ENCODE assay signal across 13 cellular contexts in genomic region chr10:865257-865656, GRCh38.
DNase-seq lines count a peak whose midpoint lies in the region; ATAC-seq and TF ChIP-seq lines count a peak whose summit lies in the region.
"Had no signal": no experiment of that assay in that cellular context is flagged by ENCODE, and none has a peak within 500 bp of the region (broad histone marks: within the 10 kb centered on the region; RNA-seq: fewer than 3 reads in every experiment).

No MANE protein-coding gene starts in this region.

- in situ Hi-C loops in SK-MEL-5 (cut with HindIII; ENCODE audit: low pct_unique_long_range_greater_than_20kb, low sequenced_read_pairs): no loop called here

- DNase-seq in SK-MEL-5 (ENCODE audit: low read depth, low spot score): peak; percentile 63
- peak; percentile 15 for DNase-seq in iPS DF 19.7 (ENCODE audit: low read depth, low spot score)
- no peak for DNase-seq in DMS 273 treated with DMSO at 0.1 percent for 48 hours (lab: John Stamatoyannopoulos, UW)
- DNase-seq in stimulated activated CD4-positive, alpha-beta T cell treated with anti-CD3 and anti-CD28 coated beads, Interleukin-4, amount 100 ng/mL, for 24 hours: no peak
- no peak for DNase-seq in NCI-H345 (lab: John Stamatoyannopoulos, UW)
- DNase-seq: activated CD4-positive, alpha-beta T cell treated with anti-CD3 and anti-CD28 coated beads, Interleukin-2, amount 10 ng/mL, durations not matched to agents 24 days and 14 days; Kasumi-1; NCI-H1436 treated with DMSO at 0.1 percent for 48 hours; SHP77 treated with DMSO at 0.1 percent for 48 hours had no signal

- no peak overlapping the region for H3K27ac ChIP-seq in 22Rv1
- H3K27ac ChIP-seq: vagina had no signal

- ATAC-seq in HG03097 (IDR thresholded peaks at IDR 0.05; ENCODE audit: low FRiP score, unreplicated experiment): no peak

- peak; percentile 17; the same call in 1 of the 2 replicates for TF ChIP-seq CTCF in 22Rv1 (IDR thresholded peaks at IDR 0.05)
- peak; percentile 18; the same call in 1 of the 3 replicates for TF ChIP-seq CTCF in GM12872 (IDR thresholded peaks at IDR 0.05; ENCODE audit: insufficient read depth, low read depth, low read length)

Comparison
In these comparisons a context has a peak if more than half of its experiments do, and no peak if none do; other contexts are left out.
1. DNase-seq: peak in SK-MEL-5 (single experiment) and iPS DF 19.7 (single experiment); none in DMS 273 treated with DMSO at 0.1 percent for 48 hours (single experiment), stimulated activated CD4-positive, alpha-beta T cell treated with anti-CD3 and anti-CD28 coated beads, Interleukin-4, amount 100 ng/mL, for 24 hours (single experiment) and NCI-H345 (single experiment).